ENCODE assay signal across 8 cellular contexts in genomic region chr22:40396882-40397281, GRCh38. TPM values are rescaled to one million over a fixed set of nuclear protein-coding genes. Genes with fewer than 3 reads are reported as not detected.
DNase-seq lines count a peak whose midpoint lies in the region; ATAC-seq, FAIRE-seq and TF ChIP-seq lines count a peak whose summit lies in the region.
"Had no signal": no experiment of that assay in that cellular context is flagged by ENCODE, and none has a peak within 500 bp of the region (broad histone marks: within the 10 kb centered on the region; RNA-seq: fewer than 3 reads in every experiment).

No MANE protein-coding gene starts in this region.

- no peaks in the 10 kb centered on the region for H3K9me3 Mint-ChIP-seq in stimulated activated memory B cell treated with anti-CD40 and anti-IgM and Interleukin-4, amounts not matched to agents 10 μg/mL and 1 μg/mL and 100 μg/mL, for 72 hours
- H3K9me3 Mint-ChIP-seq: central memory CD8-positive, alpha-beta T cell had no signal

- H3K27ac ChIP-seq in SK-N-SH (ENCODE audit: low read depth in 2 of 2, low read length in 1 of 2) (peak overlapping the region in 1 of 2 experiments; percentile 35; a peak in 3 of 4 replicates), right cardiac atrium (ENCODE audit: low read length) (no peak overlapping the region), sigmoid colon (no peak overlapping the region)

- H3K27me3 ChIP-seq in SK-N-SH (ENCODE audit: insufficient read depth): no peaks in the 10 kb centered on the region
- H3K27me3 ChIP-seq in right cardiac atrium (ENCODE audit: control insufficient read depth, insufficient read depth): no peaks in the 10 kb centered on the region
- no peaks in the 10 kb centered on the region for H3K27me3 ChIP-seq in sigmoid colon

- peaks cover 20% of the 10 kb centered on the region for H3K36me3 Mint-ChIP-seq in stimulated activated memory B cell treated with anti-CD40 and anti-IgM and Interleukin-4, amounts not matched to agents 10 μg/mL and 1 μg/mL and 100 μg/mL, for 72 hours

- no peak overlapping the region for H3K4me3 Mint-ChIP-seq in stimulated activated memory B cell treated with anti-CD40 and anti-IgM and Interleukin-4, amounts not matched to agents 10 μg/mL and 1 μg/mL and 100 μg/mL, for 72 hours
- H3K4me3 Mint-ChIP-seq: central memory CD8-positive, alpha-beta T cell had no signal

- H3K9me3 ChIP-seq in SK-N-SH: no peaks in the 10 kb centered on the region
- no peaks in the 10 kb centered on the region for H3K9me3 ChIP-seq in right cardiac atrium (ENCODE audit: control insufficient read depth, low read length)
- H3K9me3 ChIP-seq in sigmoid colon: no peaks in the 10 kb centered on the region

- 43% methylated on average over 3 of the region's 4 CpGs for WGBS in SK-N-SH (ENCODE audit: low lambda C conversion rate)
- 48% methylated on average over 4 of the region's 4 CpGs for WGBS in right cardiac atrium
- WGBS in sigmoid colon, 2 donors: 18 to 30% methylated on average over 4 of the region's 4 CpGs

- H3K4me2 ChIP-seq in SK-N-SH: no peak overlapping the region

- H3K4me3 ChIP-seq in SK-N-SH (ENCODE audit: low read depth in 2 of 2, low read length in 1 of 2) (no peak overlapping the region), right cardiac atrium (ENCODE audit: low read length) (no peak overlapping the region), sigmoid colon (no peak overlapping the region)

- H3K27me3 Mint-ChIP-seq in stimulated activated memory B cell treated with anti-CD40 and anti-IgM and Interleukin-4, amounts not matched to agents 10 μg/mL and 1 μg/mL and 100 μg/mL, for 72 hours: no peaks in the 10 kb centered on the region
- H3K27me3 Mint-ChIP-seq: central memory CD8-positive, alpha-beta T cell had no signal

- H3K79me2 ChIP-seq in SK-N-SH (ENCODE audit: insufficient read depth): no peaks in the 10 kb centered on the region

- peak overlapping the region; percentile 66 for H3K27ac Mint-ChIP-seq in stimulated activated memory B cell treated with anti-CD40 and anti-IgM and Interleukin-4, amounts not matched to agents 10 μg/mL and 1 μg/mL and 100 μg/mL, for 72 hours

- POLR2A ChIA-PET in SK-N-SH (lab: Yijun Ruan, JAX): no interaction called here

- H3K4me1 ChIP-seq in SK-N-SH (ENCODE audit: control insufficient read depth in 1 of 2, insufficient read depth in 2 of 2, low read depth in 1 of 2, low read length in 1 of 2): peaks cover 0 to 10% of the 10 kb centered on the region in 2 experiments; a peak in 2 of 4 replicates
- H3K4me1 ChIP-seq in right cardiac atrium (ENCODE audit: control insufficient read depth, insufficient read depth, low read length): no peaks in the 10 kb centered on the region
- H3K4me1 ChIP-seq in sigmoid colon: no peaks in the 10 kb centered on the region

- H3K9me2 ChIP-seq in SK-N-SH: no peaks in the 10 kb centered on the region

- H3K36me3 ChIP-seq in SK-N-SH (replicated peaks in 1 of 2; ENCODE audit: control insufficient read depth in 1 of 2, insufficient read depth in 2 of 2, low read length in 1 of 2) (peaks cover 0 to under 1% of the 10 kb centered on the region in 2 experiments), sigmoid colon (peaks cover 0 to 15% (median 9%) of the 10 kb centered on the region in 4 donors)

- no peak for FAIRE-seq in GM12891 (lab: Jason Lieb, UNC)

- TF ChIP-seq CTCF in SK-N-SH (IDR thresholded peaks at IDR 0.05) (no peak), sigmoid colon (IDR thresholded peaks at IDR 0.05) (no peak)

- peak; percentile 86 for DNase-seq in HPDE6-E6E7 (ENCODE audit: extremely low spot score)
- peak; percentile 75 for DNase-seq in SK-N-SH
- peak in 1 of 3 donors; percentile 55 for DNase-seq in right cardiac atrium
- DNase-seq in GM12891 (ENCODE audit: insufficient read length, low spot score): no peak
- DNase-seq in sigmoid colon: no peak

- peaks cover 87% of the 10 kb centered on the region for H3K4me1 Mint-ChIP-seq in stimulated activated memory B cell treated with anti-CD40 and anti-IgM and Interleukin-4, amounts not matched to agents 10 μg/mL and 1 μg/mL and 100 μg/mL, for 72 hours

- CTCF ChIA-PET in SK-N-SH (lab: Yijun Ruan, JAX): no interaction called here

- H2AFZ ChIP-seq in SK-N-SH (ENCODE audit: low read depth): no peak overlapping the region

- TF ChIP-seq EP300 in SK-N-SH (IDR thresholded peaks at IDR 0.05; ENCODE audit: borderline replicate concordance in 1 of 2, low read depth in 1 of 2, low read length in 1 of 2) (no peak), sigmoid colon (IDR thresholded peaks at IDR 0.05) (no peak)

- no peak for TF ChIP-seq POLR2A in GM12891 (IDR thresholded peaks at IDR 0.05; ENCODE audit: low read depth, low read length)
- TF ChIP-seq POLR2A in sigmoid colon (IDR thresholded peaks at IDR 0.05): no peak

- ATAC-seq in right cardiac atrium (peak; percentile 73 to 83), HG02973 (IDR thresholded peaks at IDR 0.05; ENCODE audit: unreplicated experiment) (no peak)
- no peak for ATAC-seq in stimulated activated memory B cell treated with anti-CD40 and anti-IgM and Interleukin-4, amounts not matched to agents 10 μg/mL and 1 μg/mL and 100 μg/mL, for 72 hours

- no peak for TF ChIP-seq RAD21 in SK-N-SH (IDR thresholded peaks at IDR 0.05; ENCODE audit: low read length)

- H3F3A ChIP-seq in SK-N-SH (replicated peaks; ENCODE audit: insufficient read depth): no peaks in the 10 kb centered on the region

- no peak overlapping the region for H3K9ac ChIP-seq in SK-N-SH

- H4K20me1 ChIP-seq in SK-N-SH (ENCODE audit: insufficient read depth): no peaks in the 10 kb centered on the region

- intact Hi-C loops in right cardiac atrium (cut with DNase I) (no loop called here), sigmoid colon (cut with DNase I) (no loop called here)

TF ChIP-seq in SK-N-SH, 30 proteins besides CTCF, POLR2A, EP300 and RAD21 (continues in another document):
- TF ChIP-seq TEAD4 (IDR thresholded peaks at IDR 0.05; ENCODE audit: borderline replicate concordance, insufficient read depth) (no peak), EZH2phosphoT487 (IDR thresholded peaks at IDR 0.05; ENCODE audit: borderline replicate concordance, low read depth) (no peak), ZBTB33 (IDR thresholded peaks at IDR 0.05; ENCODE audit: borderline replicate concordance, low read depth) (no peak), RXRA (IDR thresholded peaks at IDR 0.05; ENCODE audit: borderline replicate concordance, low read depth) (no peak), GATA2 (CRISPR knock-in tag; IDR thresholded peaks at IDR 0.05) (no peak), SMC3 (IDR thresholded peaks at IDR 0.05; ENCODE audit: low read depth, low read length) (no peak)

TF ChIP-seq in GM12891, 5 proteins besides CTCF, POLR2A, EP300 and RAD21:
- no peak for TF ChIP-seq POU2F2 (IDR thresholded peaks at IDR 0.05; ENCODE audit: low read depth, low read length)
- TF ChIP-seq TAF1 (IDR thresholded peaks at IDR 0.05; ENCODE audit: low read depth, low read length): no peak
- no peak for TF ChIP-seq SPI1 (IDR thresholded peaks at IDR 0.05; ENCODE audit: low read depth, low read length)
- TF ChIP-seq PAX5 (IDR thresholded peaks at IDR 0.05; ENCODE audit: insufficient read depth, low read length, severe bottlenecking): no peak
- TF ChIP-seq POLR2AphosphoS5 (IDR thresholded peaks at IDR 0.05; ENCODE audit: low read depth, low read length): no peak

RNA-seq across cellular contexts. Expression of gene SGSM3, which starts 26.5 kb away (rescaled TPM):
- polyA plus RNA-seq in SK-N-SH (2012; rRNA removed): 42.3 and 46.4 TPM in 2 replicates
- polyA plus RNA-seq in SK-N-SH (2012; cell fraction: cytosol; rRNA removed): 8.3 and 13.8 TPM in 2 replicates
- 268 and 294 TPM in 2 replicates for polyA plus RNA-seq in SK-N-SH (2012; cell fraction: nucleus; rRNA removed)
- total RNA-seq in right cardiac atrium: 10 to 100 TPM; 40.0 to 51.5 (median 46.6) TPM
- polyA plus RNA-seq in right cardiac atrium: 56.4 TPM
- 48.9 TPM for polyA plus RNA-seq in GM12891 (2012; ENCODE audit: low read depth, missing spikeins)
- total RNA-seq in sigmoid colon: 10 to 100 TPM; 27.0 to 51.2 (median 32.9) TPM
- polyA plus RNA-seq in sigmoid colon: 100 to 1,000 TPM; 102 to 119 (median 113) TPM

RNA-seq across cellular contexts. Expression of gene ADSL, which starts 50.6 kb away (rescaled TPM):
- polyA plus RNA-seq in SK-N-SH (2012; rRNA removed): 79.7 and 99.1 TPM in 2 replicates
- polyA plus RNA-seq in SK-N-SH (2012; cell fraction: cytosol; rRNA removed): 74.0 and 89.9 TPM in 2 replicates
- 87.8 and 113 TPM in 2 replicates for polyA plus RNA-seq in SK-N-SH (2012; cell fraction: nucleus; rRNA removed)
- total RNA-seq in right cardiac atrium: 10 to 100 TPM; 35.9 to 51.0 (median 39.9) TPM
- 31.7 TPM for polyA plus RNA-seq in right cardiac atrium
- polyA plus RNA-seq in GM12891 (2012; ENCODE audit: low read depth, missing spikeins): 108 TPM
- total RNA-seq in sigmoid colon: 100 to 1,000 TPM in 2 of 4 donors, 10 to 100 TPM in 2; 86.7 to 469 (median 111) TPM
- polyA plus RNA-seq in sigmoid colon: 10 to 100 TPM; 34.0 to 55.0 (median 34.8) TPM

Comparison
In these comparisons a context has a peak if more than half of its experiments do, and no peak if none do; other contexts are left out.
1. DNase-seq: peak in HPDE6-E6E7 (single experiment) and SK-N-SH (single experiment); none in GM12891 (single experiment) and sigmoid colon (single experiment).
2. ATAC-seq: peak in right cardiac atrium (2 of 2); none in stimulated activated memory B cell treated with anti-CD40 and anti-IgM and Interleukin-4, amounts not matched to agents 10 μg/mL and 1 μg/mL and 100 μg/mL, for 72 hours (single experiment) and HG02973 (single experiment).